ENCODE assay signal across 8 cellular contexts in genomic region chr6:31619805-31620585, GRCh38. TPM values are rescaled to one million over a fixed set of nuclear protein-coding genes. Genes with fewer than 3 reads are reported as not detected.
DNase-seq lines count a peak whose midpoint lies in the region; ATAC-seq and TF ChIP-seq lines count a peak whose summit lies in the region.

No MANE protein-coding gene starts in this region.

- no peak for TF ChIP-seq CTCF in hepatocyte (IDR thresholded peaks at IDR 0.05; ENCODE audit: poor library complexity)

- H3K4me2 ChIP-seq in hepatocyte: peak overlapping the region; percentile 69

- H3K9me2 ChIP-seq in hepatocyte (replicated peaks; ENCODE audit: insufficient read depth): no peaks in the 10 kb centered on the region

- H4K20me1 ChIP-seq in hepatocyte (ENCODE audit: insufficient read depth, poor library complexity, severe bottlenecking): peaks cover 26% of the 10 kb centered on the region

- H3K9me3 ChIP-seq in hepatocyte (ENCODE audit: low read depth) (no peaks in the 10 kb centered on the region), aorta (ENCODE audit: control insufficient read depth, low read length) (no peaks in the 10 kb centered on the region)

- peaks cover 15% of the 10 kb centered on the region for H3K4me1 ChIP-seq in hepatocyte (ENCODE audit: insufficient read depth)
- peaks cover 8% of the 10 kb centered on the region for H3K4me1 ChIP-seq in rectal smooth muscle tissue (ENCODE audit: control insufficient read depth, insufficient read depth, low read length)
- no peaks in the 10 kb centered on the region for H3K4me1 ChIP-seq in aorta (ENCODE audit: control insufficient read depth in 1 of 2, insufficient read depth in 2 of 2, low read length in 2 of 2)

- intact Hi-C loops in aorta (cut with DNase I): loop anchor here (5.0 kb wide), 3 partner anchors 42 to 1958 kb away; partner anchors contain the start of genes C6orf47 (in 1 of the 2) and GPANK1 (in 1 of the 2)

- H2AFZ ChIP-seq in hepatocyte: peak overlapping the region; percentile 37

- ATAC-seq in GM18511 (IDR thresholded peaks at IDR 0.05; ENCODE audit: unreplicated experiment): peak; percentile 88
- ATAC-seq in HG03025 (IDR thresholded peaks at IDR 0.05; ENCODE audit: low FRiP score, unreplicated experiment): peak; percentile 85
- peak; percentile 97 for ATAC-seq in aorta (ENCODE audit: low FRiP score)

- H3K36me3 ChIP-seq in hepatocyte (replicated peaks; ENCODE audit: insufficient read depth, low read depth): no peaks in the 10 kb centered on the region
- peaks cover 11% of the 10 kb centered on the region for H3K36me3 ChIP-seq in rectal smooth muscle tissue (ENCODE audit: control insufficient read depth, insufficient read depth, low read length)
- peaks cover 3 to 5% of the 10 kb centered on the region in 2 donors for H3K36me3 ChIP-seq in aorta (ENCODE audit: control insufficient read depth in 1 of 2, insufficient read depth in 2 of 2, low read length in 1 of 2)

- 1% methylated on average over 47 of the region's 50 CpGs for WGBS in hepatocyte (ENCODE audit: low lambda C conversion rate, missing lambda C conversion rate)
- 0 to 1% methylated on average over 50 of the region's 50 CpGs for WGBS in aorta, 2 donors

- peak overlapping the region; percentile 5 for H3K4me3 ChIP-seq in hepatocyte
- peak overlapping the region; percentile 55 for H3K4me3 ChIP-seq in rectal smooth muscle tissue (ENCODE audit: low read length)
- peak overlapping the region; percentile 11 to 22 for H3K4me3 ChIP-seq in aorta (ENCODE audit: low read length in 2 of 2)

- H3K27me3 ChIP-seq in hepatocyte (no peaks in the 10 kb centered on the region), rectal smooth muscle tissue (ENCODE audit: control insufficient read depth, insufficient read depth, low read length) (peaks cover 2% of the 10 kb centered on the region), aorta (ENCODE audit: control insufficient read depth in 1 of 2, insufficient read depth in 2 of 2, low read length in 1 of 2) (no peaks in the 10 kb centered on the region)

- H3K9ac ChIP-seq in rectal smooth muscle tissue (ENCODE audit: low read length): no peak overlapping the region

- DNase-seq in NCI-H2029 treated with DMSO at 0.1 percent for 48 hours (lab: John Stamatoyannopoulos, UW) (peak; percentile 98), T1000 (lab: John Stamatoyannopoulos, UW) (peak; percentile 97), astrocyte of the hippocampus (ENCODE audit: low read depth, low spot score) (peak; percentile 99), hepatocyte (ENCODE audit: low spot score) (peak; percentile 99), aorta (peak; percentile 98 to 99)

- peak overlapping the region; percentile 90 for H3K27ac ChIP-seq in hepatocyte
- peak overlapping the region; percentile 94 for H3K27ac ChIP-seq in rectal smooth muscle tissue (ENCODE audit: low read depth, low read length)
- H3K27ac ChIP-seq in aorta (ENCODE audit: low read depth in 1 of 2, low read length in 2 of 2): peak overlapping the region; percentile 59 to 89

- peaks cover 38% of the 10 kb centered on the region for H3K79me2 ChIP-seq in hepatocyte

RNA-seq across cellular contexts. Expression of gene PRRC2A, which starts 0.5 kb away (rescaled TPM):
- total RNA-seq in hepatocyte (29.8 and 50.2 TPM in 2 replicates), aorta (100 to 1,000 TPM; 154 to 164 TPM)
- polyA plus RNA-seq in hepatocyte (47.5 and 69.0 TPM in 2 replicates), aorta (100 to 1,000 TPM in 1 of 2 donors, 10 to 100 TPM in 1; 28.5 to 152 TPM)

RNA-seq across cellular contexts. Expression of gene AIF1, which starts 5.0 kb away (rescaled TPM):
- total RNA-seq in hepatocyte: 4.1 and 4.6 TPM in 2 replicates
- polyA plus RNA-seq in hepatocyte: 7.2 and 12.8 TPM in 2 replicates
- 10 to 100 TPM; 32.6 to 68.3 TPM for total RNA-seq in aorta
- 100 to 1,000 TPM in 1 of 2 donors, 10 to 100 TPM in 1; 38.2 to 166 TPM for polyA plus RNA-seq in aorta

RNA-seq across cellular contexts. Expression of gene NCR3, which starts 27.2 kb away (rescaled TPM):
- not detected in 2 replicates for total RNA-seq in hepatocyte
- not detected in 2 replicates for polyA plus RNA-seq in hepatocyte
- not detected for total RNA-seq in aorta
- not detected for polyA plus RNA-seq in aorta

RNA-seq across cellular contexts. Expression of gene BAG6, which starts 32.5 kb away (rescaled TPM):
- 113 and 148 TPM in 2 replicates for total RNA-seq in hepatocyte
- 84.6 and 85.7 TPM in 2 replicates for polyA plus RNA-seq in hepatocyte
- 100 to 1,000 TPM; 207 to 215 TPM for total RNA-seq in aorta
- polyA plus RNA-seq in aorta: 100 to 1,000 TPM in 1 of 2 donors, 10 to 100 TPM in 1; 75.0 to 379 TPM

RNA-seq across cellular contexts. Expression of gene LST1, which starts 33.9 kb away (rescaled TPM):
- total RNA-seq in hepatocyte: not detected in 2 replicates
- 1.5 and 2.4 TPM in 2 replicates for polyA plus RNA-seq in hepatocyte
- total RNA-seq in aorta: 10 to 100 TPM; 21.1 to 24.6 TPM
- 10 to 100 TPM in 1 of 2 donors, 1 to 10 TPM in 1; 7.9 to 23.4 TPM for polyA plus RNA-seq in aorta

Comparison
In these comparisons a context has a peak if more than half of its experiments do, and no peak if none do; other contexts are left out.
1. Peak in every context shown above with its lines: DNase-seq, ATAC-seq, H3K4me3 ChIP-seq and H3K27ac ChIP-seq.
2. H3K4me3 ChIP-seq: peak in every context shown above with its lines; median percentile 55 in rectal smooth muscle tissue; 16 in aorta; 5 in hepatocyte.